16 cellular contexts compared by ENCODE assay signal in the genomic region with DNA sequence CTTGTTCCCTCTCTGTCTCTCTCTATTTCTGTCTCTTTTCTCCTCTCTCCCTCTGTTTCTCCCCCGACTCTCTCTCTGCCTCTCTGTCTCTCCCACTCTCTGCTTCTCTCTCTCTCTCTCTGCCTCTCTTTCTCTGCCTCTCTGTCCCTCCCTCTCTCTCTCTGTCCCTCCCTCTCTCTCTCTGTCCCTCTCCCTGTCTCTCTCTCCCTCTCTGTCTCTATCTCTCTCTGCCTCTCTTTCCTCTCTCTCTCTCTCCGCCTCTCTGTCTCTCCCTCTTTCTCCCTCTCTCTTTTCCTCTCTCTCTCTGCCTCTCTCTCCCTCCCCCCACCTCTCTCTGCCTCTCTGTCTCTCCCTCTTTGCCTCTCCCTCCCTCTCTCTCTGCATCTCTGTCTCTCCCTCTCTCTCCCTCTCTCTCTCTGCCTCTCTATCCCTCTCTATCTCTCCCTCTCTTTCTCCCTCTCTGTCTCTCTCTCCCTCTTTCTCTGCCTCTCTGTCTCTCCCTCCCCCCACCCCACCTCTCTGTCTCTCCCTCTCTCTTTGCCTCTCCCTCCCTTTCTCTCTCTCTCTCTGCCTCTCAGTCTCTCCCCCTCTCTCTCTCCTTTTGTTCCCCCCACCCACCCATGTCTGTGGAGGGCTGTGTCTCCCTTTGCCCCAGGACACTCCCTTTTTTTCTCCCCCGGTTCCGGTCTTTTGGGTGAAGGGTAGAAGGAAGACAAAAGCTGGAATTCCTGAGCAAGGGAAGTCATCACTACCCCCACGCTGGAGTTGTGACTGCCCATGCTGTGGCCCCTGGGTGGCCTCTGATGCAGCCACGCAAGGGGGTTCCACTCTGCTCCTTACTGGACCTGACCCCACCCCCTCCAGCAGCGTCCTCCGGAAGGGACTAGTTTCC. TPM values are rescaled to one million over a fixed set of nuclear protein-coding genes. Genes with fewer than 3 reads are reported as not detected.
DNase-seq lines count a peak whose midpoint lies in the region; ATAC-seq and TF ChIP-seq lines count a peak whose summit lies in the region.
"Had no signal": no experiment of that assay in that cellular context is flagged by ENCODE, and none has a peak within 500 bp of the region (broad histone marks: within the 10 kb centered on the region; RNA-seq: fewer than 3 reads in every experiment).

No MANE protein-coding gene starts in this region.

- H4K20me1 ChIP-seq in DOHH2 (ENCODE audit: control insufficient read depth, insufficient read depth, low read depth, low read length) (no peaks in the 10 kb centered on the region), Karpas-422 (ENCODE audit: insufficient read depth, low read depth, low read length) (no peaks in the 10 kb centered on the region)

- H3K36me3 Mint-ChIP-seq in natural killer cell, result no peaks in the 10 kb centered on the region
- H3K36me3 Mint-ChIP-seq: activated naive CD4-positive, alpha-beta T cell treated with anti-CD3 and anti-CD28 coated beads, Interleukin-2, amount 50 U/mL, for 72 hours had no signal

- no peaks in the 10 kb centered on the region for H3K9me3 Mint-ChIP-seq in natural killer cell
- H3K9me3 Mint-ChIP-seq: activated naive CD4-positive, alpha-beta T cell treated with anti-CD3 and anti-CD28 coated beads, Interleukin-2, amount 50 U/mL, for 72 hours; nephron had no signal

- peak overlapping the region; percentile 50; the same call in 1 of the 2 replicates for H3K9ac ChIP-seq in Karpas-422 (ENCODE audit: low read length)

- H3K4me3 Mint-ChIP-seq in natural killer cell, result peak overlapping the region; percentile 25

- H3K27ac ChIP-seq in DOHH2 (ENCODE audit: low read depth, low read length), result peak overlapping the region; percentile 89
- H3K27ac ChIP-seq in Karpas-422 (ENCODE audit: low read length), result no peak overlapping the region
- H3K27ac ChIP-seq: C4-2B, left ventricle myocardium inferior, right atrium auricular region, upper lobe of left lung had no signal

- peaks cover 24 to 25% of the 10 kb centered on the region in 2 donors for H3K27me3 Mint-ChIP-seq in natural killer cell (ENCODE audit: low read depth in 2 of 2)

- no peak for DNase-seq in Karpas-422
- DNase-seq in astrocyte of the hippocampus (ENCODE audit: low read depth, low spot score), result peak; percentile 26
- no peak for DNase-seq in natural killer cell
- no peak for DNase-seq in activated gamma-delta T cell treated with Interleukin-2 at 50 U/mL for 16 hours
- DNase-seq: activated CD8-positive, alpha-beta memory T cell treated with anti-CD3 and anti-CD28 coated beads, Interleukin-2, amount 50 U/mL, for 4 hours; left ventricle myocardium inferior; NCI-H2171 treated with DMSO at 0.1 percent for 48 hours; upper lobe of left lung had no signal

- peak overlapping the region in 1 of 2 donors; percentile 3 for H3K27ac Mint-ChIP-seq in natural killer cell
- H3K27ac Mint-ChIP-seq: nephron had no signal

- H3K4me1 ChIP-seq in DOHH2 (ENCODE audit: control insufficient read depth, low read length) (peaks cover 83% of the 10 kb centered on the region), Karpas-422 (ENCODE audit: low read length) (peaks cover 71% of the 10 kb centered on the region)

- H3K79me2 ChIP-seq in DOHH2 (ENCODE audit: control insufficient read depth, low read length), result no peaks in the 10 kb centered on the region
- no peaks in the 10 kb centered on the region for H3K79me2 ChIP-seq in Karpas-422 (ENCODE audit: low read length)

- no peaks in the 10 kb centered on the region for H3K9me3 ChIP-seq in DOHH2 (ENCODE audit: control insufficient read depth, insufficient read depth, low read length)
- no peaks in the 10 kb centered on the region for H3K9me3 ChIP-seq in Karpas-422 (ENCODE audit: low read length)
- H3K9me3 ChIP-seq: left ventricle myocardium inferior, right atrium auricular region, upper lobe of left lung had no signal

- H3K9me2 ChIP-seq in DOHH2 (replicated peaks; ENCODE audit: control insufficient read depth, low read length) (no peaks in the 10 kb centered on the region), Karpas-422 (replicated peaks; ENCODE audit: insufficient read depth, low read length) (no peaks in the 10 kb centered on the region)

- intact Hi-C loops in natural killer cell (cut with micrococcal nuclease), result no loop called here

- peaks cover 16 to 24% of the 10 kb centered on the region in 2 donors for H3K4me1 Mint-ChIP-seq in natural killer cell

- peak overlapping the region; percentile 60; the same call in 1 of the 2 replicates for H2AFZ ChIP-seq in Karpas-422 (ENCODE audit: low read length)

- H3K36me3 ChIP-seq in DOHH2 (ENCODE audit: control insufficient read depth, low read length) (0 out of 2 replicates have a peak, but pooled peaks cover 8% of the 10 kb centered on the region), Karpas-422 (ENCODE audit: insufficient read depth, low read length) (no peaks in the 10 kb centered on the region)
- H3K36me3 ChIP-seq: left ventricle myocardium inferior, right atrium auricular region, upper lobe of left lung had no signal

- TF ChIP-seq CTCF in DOHH2 (IDR thresholded peaks at IDR 0.05; ENCODE audit: low read depth, low read length, poor library complexity, severe bottlenecking) (no peak), natural killer cell (IDR thresholded peaks at IDR 0.05) (no peak)

- no peaks in the 10 kb centered on the region for H3K27me3 ChIP-seq in DOHH2 (ENCODE audit: control insufficient read depth, low read length)
- no peaks in the 10 kb centered on the region for H3K27me3 ChIP-seq in Karpas-422 (ENCODE audit: low read length)
- H3K27me3 ChIP-seq: upper lobe of left lung had no signal

- peak overlapping the region; percentile 73 for H3K4me3 ChIP-seq in DOHH2 (ENCODE audit: low read length)
- no peak overlapping the region for H3K4me3 ChIP-seq in Karpas-422 (ENCODE audit: low read length)
- H3K4me3 ChIP-seq: left ventricle myocardium inferior, right atrium auricular region, upper lobe of left lung had no signal

- no peak for ATAC-seq in natural killer cell
- no peak for ATAC-seq in HG03571 (IDR thresholded peaks at IDR 0.05; ENCODE audit: unreplicated experiment)
- ATAC-seq in GM21526 (IDR thresholded peaks at IDR 0.05; ENCODE audit: low FRiP score, unreplicated experiment), result no peak
- ATAC-seq in HG03469 (IDR thresholded peaks at IDR 0.05; ENCODE audit: unreplicated experiment), result no peak

- H3K4me2 ChIP-seq in DOHH2 (ENCODE audit: low read length), result peak overlapping the region; percentile 83
- peak overlapping the region; percentile 58 for H3K4me2 ChIP-seq in Karpas-422 (ENCODE audit: low read depth, low read length, poor library complexity, severe bottlenecking)

- peaks cover 16% of the 10 kb centered on the region for H3F3A ChIP-seq in DOHH2 (ENCODE audit: control insufficient read depth, insufficient read depth)

RNA-seq across cellular contexts. Expression of a gene that starts 27.1 kb away (rescaled TPM):
- not detected in 2 replicates for total RNA-seq in Karpas-422 (2014; rRNA removed; shearing (Covaris generic); ENCODE audit: low replicate concordance)
- not detected for total RNA-seq in natural killer cell
- total RNA-seq: right atrium auricular region had no signal
